21 cellular contexts compared by ENCODE assay signal in the genomic region with DNA sequence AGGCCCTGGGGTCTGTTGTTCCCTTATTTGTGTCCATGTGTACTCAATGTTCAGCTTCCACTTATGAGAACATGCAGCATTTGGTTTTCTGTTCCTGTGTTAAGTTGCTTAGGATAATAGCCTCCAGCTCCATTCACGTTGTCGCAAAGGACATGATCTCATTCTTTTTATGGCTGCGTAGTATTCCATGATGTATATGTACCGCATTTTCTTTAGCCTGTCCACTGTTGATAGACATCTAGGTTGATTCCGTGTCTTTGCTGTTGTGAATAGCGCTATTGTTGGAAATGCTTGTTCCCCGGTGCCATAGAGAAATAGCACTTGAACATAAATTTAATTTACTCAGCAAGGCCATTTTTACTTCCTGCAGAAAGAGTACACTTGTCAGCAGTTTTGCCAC. TPM values are rescaled to one million over a fixed set of nuclear protein-coding genes. Genes with fewer than 3 reads are reported as not detected.
A peak's percentile ranks its signal among the peaks of the same experiment; 100 is the strongest.
DNase-seq lines count a peak whose midpoint lies in the region; ATAC-seq, FAIRE-seq and TF ChIP-seq lines count a peak whose summit lies in the region.
"Had no signal": no experiment of that assay in that cellular context is flagged by ENCODE, and none has a peak within 500 bp of the region (broad histone marks: within the 10 kb centered on the region; RNA-seq: fewer than 3 reads in every experiment).

No MANE protein-coding gene starts in this region.

- no peaks in the 10 kb centered on the region for H4K20me1 ChIP-seq in SK-N-SH (ENCODE audit: insufficient read depth)
- H4K20me1 ChIP-seq in astrocyte (ENCODE audit: insufficient read depth, low read length) = no peaks in the 10 kb centered on the region
- H4K20me1 ChIP-seq: BLaER1 treated with 17β-estradiol and CSF1 and Interleukin-3, amounts not matched to agents 10 nM and 100 nM had no signal

- CTCF ChIA-PET in SK-N-SH (lab: Yijun Ruan, JAX) = no interaction called here

- H3K4me1 ChIP-seq in SK-N-SH (ENCODE audit: control insufficient read depth in 1 of 2, insufficient read depth in 2 of 2, low read depth in 1 of 2, low read length in 1 of 2) = no peaks in the 10 kb centered on the region; a peak in 1 of 4 replicates
- no peaks in the 10 kb centered on the region for H3K4me1 ChIP-seq in astrocyte (ENCODE audit: insufficient read depth, low read length)
- H3K4me1 ChIP-seq: BE2C had no signal

- DNase-seq in SK-N-SH = no peak
- DNase-seq in astrocyte (ENCODE audit: low read depth) = no peak
- no peak for DNase-seq in epithelial cell of prostate (ENCODE audit: low read depth, low spot score)
- DNase-seq: ACHN; AML-193; BE2C; CD4-positive, alpha-beta T cell; CD8-positive, alpha-beta memory T cell; DND-41; H9 had no signal

- H3K27ac ChIP-seq in SK-N-SH (ENCODE audit: low read depth in 2 of 2, low read length in 1 of 2) (no peak overlapping the region), astrocyte (ENCODE audit: low read depth, low read length) (no peak overlapping the region), epithelial cell of prostate (peak overlapping the region; percentile 38)
- H3K27ac ChIP-seq: 22Rv1; BLaER1 treated with 17β-estradiol and CSF1 and Interleukin-3, amounts not matched to agents 10 nM and 100 nM had no signal

- H2AFZ ChIP-seq in SK-N-SH (ENCODE audit: low read depth) (no peak overlapping the region), astrocyte (ENCODE audit: low read depth, low read length) (no peak overlapping the region)
- H2AFZ ChIP-seq: GM23338 had no signal

- no peak overlapping the region for H3K9ac ChIP-seq in SK-N-SH
- no peak overlapping the region for H3K9ac ChIP-seq in astrocyte (ENCODE audit: low read length)
- H3K9ac ChIP-seq: BLaER1 treated with 17β-estradiol and CSF1 and Interleukin-3, amounts not matched to agents 10 nM and 100 nM had no signal

- H3K4me3 ChIP-seq in SK-N-SH (ENCODE audit: low read depth in 2 of 2, low read length in 1 of 2) (no peak overlapping the region), astrocyte (ENCODE audit: insufficient read depth, low read depth, low read length) (no peak overlapping the region)
- H3K4me3 ChIP-seq: BLaER1 treated with 17β-estradiol and CSF1 and Interleukin-3, amounts not matched to agents 10 nM and 100 nM; GM23338 had no signal

- H3K9me2 ChIP-seq in SK-N-SH = no peaks in the 10 kb centered on the region

- H3K27ac Mint-ChIP-seq in astrocyte (ENCODE audit: unreplicated experiment) = no peak overlapping the region
- H3K27ac Mint-ChIP-seq: CD14-positive monocyte; CD4-positive, alpha-beta T cell; GM23338; H9 had no signal

- no peak for TF ChIP-seq RAD21 in SK-N-SH (IDR thresholded peaks at IDR 0.05; ENCODE audit: low read length)

- FAIRE-seq in astrocyte (lab: Jason Lieb, UNC) = peak; percentile 13
- FAIRE-seq: A204.1, G401.6, GM19239 had no signal

- TF ChIP-seq CTCF in SK-N-SH (IDR thresholded peaks at IDR 0.05) = no peak
- TF ChIP-seq CTCF in astrocyte (IDR thresholded peaks at IDR 0.05; ENCODE audit: insufficient read depth, low read depth, low read length) = no peak

- TF ChIP-seq EP300 in SK-N-SH (IDR thresholded peaks at IDR 0.05; ENCODE audit: borderline replicate concordance in 1 of 2, low read depth in 1 of 2, low read length in 1 of 2) = no peak

- no peaks in the 10 kb centered on the region for H3K9me3 ChIP-seq in SK-N-SH
- no peaks in the 10 kb centered on the region for H3K9me3 ChIP-seq in astrocyte (ENCODE audit: insufficient read depth, low read depth, low read length)
- H3K9me3 ChIP-seq: BE2C had no signal

- H3K79me2 ChIP-seq in SK-N-SH (ENCODE audit: insufficient read depth) = no peaks in the 10 kb centered on the region; the same call in 1 of the 2 replicates
- H3K79me2 ChIP-seq in astrocyte (ENCODE audit: insufficient read depth, low read length) = no peaks in the 10 kb centered on the region

- 95% methylated on average over 7 of the region's 7 CpGs for WGBS in SK-N-SH (ENCODE audit: low lambda C conversion rate)

- POLR2A ChIA-PET in SK-N-SH (lab: Yijun Ruan, JAX) = no interaction called here

- H3K9me3 Mint-ChIP-seq in astrocyte (ENCODE audit: unreplicated experiment) = no peaks in the 10 kb centered on the region
- H3K9me3 Mint-ChIP-seq: CD8-positive, alpha-beta memory T cell had no signal

- no peak for ATAC-seq in SK-N-SH treated with all-trans-retinoic acid at 6 μM for 48 hours
- ATAC-seq in HG02588 (IDR thresholded peaks at IDR 0.05; ENCODE audit: unreplicated experiment) = no peak
- no peak for ATAC-seq in GM21390 (IDR thresholded peaks at IDR 0.05; ENCODE audit: unreplicated experiment)
- ATAC-seq: GM23338, HCT116 had no signal

- H3K27me3 ChIP-seq in SK-N-SH (ENCODE audit: insufficient read depth) (no peaks in the 10 kb centered on the region), astrocyte (ENCODE audit: insufficient read depth, low read length) (no peaks in the 10 kb centered on the region)
- H3K27me3 ChIP-seq: BLaER1 treated with 17β-estradiol and CSF1 and Interleukin-3, amounts not matched to agents 10 nM and 100 nM had no signal

- H3K36me3 ChIP-seq in SK-N-SH (replicated peaks in 1 of 2; ENCODE audit: control insufficient read depth in 1 of 2, insufficient read depth in 2 of 2, low read length in 1 of 2) (no peaks in the 10 kb centered on the region), astrocyte (ENCODE audit: insufficient read depth, low read length) (no peaks in the 10 kb centered on the region)
- H3K36me3 ChIP-seq: BE2C; BLaER1 treated with 17β-estradiol and CSF1 and Interleukin-3, amounts not matched to agents 10 nM and 100 nM had no signal

- H3K36me3 Mint-ChIP-seq in astrocyte (ENCODE audit: low read depth, unreplicated experiment) = no peaks in the 10 kb centered on the region
- H3K36me3 Mint-ChIP-seq: CD14-positive monocyte; CD8-positive, alpha-beta memory T cell had no signal

- H3K27me3 Mint-ChIP-seq in astrocyte (ENCODE audit: low read depth, unreplicated experiment) = no peaks in the 10 kb centered on the region
- H3K27me3 Mint-ChIP-seq: CD4-positive, alpha-beta T cell had no signal

- no peaks in the 10 kb centered on the region for H3F3A ChIP-seq in SK-N-SH (replicated peaks; ENCODE audit: insufficient read depth)

- no peak overlapping the region for H3K4me2 ChIP-seq in SK-N-SH
- no peak overlapping the region for H3K4me2 ChIP-seq in astrocyte (ENCODE audit: low read length)
- H3K4me2 ChIP-seq: BLaER1 treated with 17β-estradiol and CSF1 and Interleukin-3, amounts not matched to agents 10 nM and 100 nM; GM23338 had no signal

- H3K4me3 Mint-ChIP-seq in astrocyte (ENCODE audit: unreplicated experiment) = no peak overlapping the region
- H3K4me3 Mint-ChIP-seq: CD14-positive monocyte; CD4-positive, alpha-beta T cell; CD8-positive, alpha-beta memory T cell; GM23338; H9 had no signal

- H3K4me1 Mint-ChIP-seq in astrocyte (ENCODE audit: low read depth, unreplicated experiment) = peaks cover 2% of the 10 kb centered on the region
- H3K4me1 Mint-ChIP-seq: CD8-positive, alpha-beta memory T cell had no signal

TF ChIP-seq in SK-N-SH treated with all-trans-retinoic acid at 6 μM for 48 hours, 23 proteins besides CTCF, POLR2A, EP300 and RAD21:
- TF ChIP-seq ZNF8 (CRISPR knock-in tag; IDR thresholded peaks at IDR 0.05) (peak; percentile 62), ZNF70 (CRISPR knock-in tag; IDR thresholded peaks at IDR 0.05) (no peak)
TF ChIP-seq in SK-N-SH treated with all-trans-retinoic acid at 6 μM for 48 hours: peak in this region for 1.

TF ChIP-seq in SK-N-SH, 30 proteins besides CTCF, POLR2A, EP300 and RAD21:
- no peak for TF ChIP-seq TAF1 (IDR thresholded peaks at IDR 0.05; ENCODE audit: borderline replicate concordance, low read depth, low read length)
- TF ChIP-seq, protein P1, sequence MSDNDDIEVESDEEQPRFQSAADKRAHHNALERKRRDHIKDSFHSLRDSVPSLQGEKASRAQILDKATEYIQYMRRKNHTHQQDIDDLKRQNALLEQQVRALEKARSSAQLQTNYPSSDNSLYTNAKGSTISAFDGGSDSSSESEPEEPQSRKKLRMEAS (IDR thresholded peaks at IDR 0.05; ENCODE audit: low read depth) = no peak
- no peak for TF ChIP-seq IRF3 (IDR thresholded peaks at IDR 0.05; ENCODE audit: low read depth, low read length)
- no peak for TF ChIP-seq USF1 (IDR thresholded peaks at IDR 0.05; ENCODE audit: borderline replicate concordance, low read depth)
- no peak for TF ChIP-seq GABPA (IDR thresholded peaks at IDR 0.05; ENCODE audit: low read depth)
- TF ChIP-seq SMC3 (IDR thresholded peaks at IDR 0.05; ENCODE audit: low read depth, low read length) = no peak
- no peak for TF ChIP-seq SIN3A (IDR thresholded peaks at IDR 0.05; ENCODE audit: borderline replicate concordance, low read depth, low read length)
- TF ChIP-seq USF2 (IDR thresholded peaks at IDR 0.05; ENCODE audit: borderline replicate concordance, low read depth, low read length) = no peak
- TF ChIP-seq ELF1 (IDR thresholded peaks at IDR 0.05) = no peak
- no peak for TF ChIP-seq FOSL2 (IDR thresholded peaks at IDR 0.05; ENCODE audit: borderline replicate concordance, low read depth)

RNA-seq across cellular contexts. Expression of gene EPAS1, which starts 51.3 kb away (rescaled TPM):
- polyA plus RNA-seq in SK-N-SH (2012; rRNA removed) = 69.2 and 92.2 TPM in 2 replicates
- polyA plus RNA-seq in SK-N-SH (2012; cell fraction: cytosol; rRNA removed) = 66.4 and 74.6 TPM in 2 replicates
- 83.4 and 100 TPM in 2 replicates for polyA plus RNA-seq in SK-N-SH (2012; cell fraction: nucleus; rRNA removed)
- total RNA-seq in astrocyte = 42.8 and 42.9 TPM in 2 replicates
